In genomic region chr1:61297887-61298286, GRCh38 we compare ENCODE assay signal across 1 cellular context.
TF ChIP-seq lines count a peak whose summit lies in the region.

No MANE protein-coding gene starts in this region.

TF ChIP-seq in WTC11, 78 proteins besides CTCF, POLR2A, EP300 and RAD21 (continued from another document):
- TF ChIP-seq FOXP4 (CRISPR knock-in tag; IDR thresholded peaks at IDR 0.05) (no peak), MAX (CRISPR knock-in tag; IDR thresholded peaks at IDR 0.05) (no peak), ZNF532 (CRISPR knock-in tag; IDR thresholded peaks at IDR 0.05; ENCODE audit: borderline replicate concordance) (no peak), OVOL2 (CRISPR knock-in tag; IDR thresholded peaks at IDR 0.05; ENCODE audit: borderline replicate concordance) (no peak), ZNF219 (CRISPR knock-in tag; IDR thresholded peaks at IDR 0.05; ENCODE audit: borderline replicate concordance) (no peak), ZMAT4 (CRISPR knock-in tag; IDR thresholded peaks at IDR 0.05) (no peak), RORB (CRISPR knock-in tag; IDR thresholded peaks at IDR 0.05) (no peak), ETV6 (CRISPR knock-in tag; IDR thresholded peaks at IDR 0.05) (no peak), AR (CRISPR knock-in tag; IDR thresholded peaks at IDR 0.05) (no peak)
